ENCODE assay signal across 20 cellular contexts in genomic region chr5:2110137-2110933, GRCh38.
"Had no signal": no experiment of that assay in that cellular context is flagged by ENCODE, and none has a peak within 500 bp of the region (broad histone marks: within the 10 kb centered on the region; RNA-seq: fewer than 3 reads in every experiment).

No MANE protein-coding gene starts in this region.

- H3K4me3 ChIP-seq: body of pancreas, ovary, sigmoid colon, thoracic aorta had no signal

- H3K4me3 Mint-ChIP-seq: activated CD4-positive, alpha-beta T cell treated with anti-CD3 and anti-CD28 coated beads, Interleukin-2, amount 10 ng/mL, durations not matched to agents 24 days and 14 days; activated CD8-positive, alpha-beta T cell treated with anti-CD3 and anti-CD28 coated beads for 36 hours; activated naive CD8-positive, alpha-beta T cell treated with anti-CD3 and anti-CD28 coated beads, Interleukin-2, amount 10 ng/mL, durations not matched to agents 7 days and 5 days; stimulated activated naive B cell treated with anti-CD40 and anti-IgM and Interleukin-4, amounts not matched to agents 10 μg/mL and 1 μg/mL and 100 μg/mL, for 72 hours had no signal

- H3K4me1 ChIP-seq: sigmoid colon had no signal

- H3K36me3 Mint-ChIP-seq: activated naive CD8-positive, alpha-beta T cell treated with anti-CD3 and anti-CD28 coated beads, Interleukin-2, amount 10 ng/mL, durations not matched to agents 7 days and 5 days; stimulated activated naive B cell treated with anti-CD40 and anti-IgM and Interleukin-4, amounts not matched to agents 10 μg/mL and 1 μg/mL and 100 μg/mL, for 72 hours had no signal

- H3K27me3 Mint-ChIP-seq: activated CD4-positive, alpha-beta T cell treated with anti-CD3 and anti-CD28 coated beads, Interleukin-2, amount 10 ng/mL, durations not matched to agents 24 days and 14 days; activated CD8-positive, alpha-beta T cell treated with anti-CD3 and anti-CD28 coated beads for 36 hours; stimulated activated naive B cell treated with anti-CD40 and anti-IgM and Interleukin-4, amounts not matched to agents 10 μg/mL and 1 μg/mL and 100 μg/mL, for 72 hours had no signal

- H3K27me3 ChIP-seq: body of pancreas, ovary, sigmoid colon had no signal

- H3K27ac Mint-ChIP-seq: activated CD4-positive, alpha-beta T cell treated with anti-CD3 and anti-CD28 coated beads, Interleukin-2, amount 10 ng/mL, durations not matched to agents 24 days and 14 days; activated CD8-positive, alpha-beta T cell treated with anti-CD3 and anti-CD28 coated beads for 36 hours; activated naive CD8-positive, alpha-beta T cell treated with anti-CD3 and anti-CD28 coated beads, Interleukin-2, amount 10 ng/mL, durations not matched to agents 7 days and 5 days; activated T-helper 2 cell treated with anti-CD3 and anti-CD28 coated beads, Interferon-gamma antibody, Interleukin-2, Interleukin-4, amounts not matched to agents 10 μg/mL and 5 μg/mL and 100 μg/mL, durations not matched to agents 14 hours and 24 hours and 36 hours; stimulated activated naive B cell treated with anti-CD40 and anti-IgM and Interleukin-4, amounts not matched to agents 10 μg/mL and 1 μg/mL and 100 μg/mL, for 72 hours had no signal

- H3K27ac ChIP-seq: body of pancreas, ovary, sigmoid colon, thoracic aorta had no signal

- H3K9me3 Mint-ChIP-seq: activated CD4-positive, alpha-beta T cell treated with anti-CD3 and anti-CD28 coated beads, Interleukin-2, amount 10 ng/mL, durations not matched to agents 24 days and 14 days; activated T-helper 2 cell treated with anti-CD3 and anti-CD28 coated beads, Interferon-gamma antibody, Interleukin-2, Interleukin-4, amounts not matched to agents 10 μg/mL and 5 μg/mL and 100 μg/mL, durations not matched to agents 14 hours and 24 hours and 36 hours had no signal

- H3K9me3 ChIP-seq: body of pancreas, ovary had no signal

- H3K4me1 Mint-ChIP-seq: activated CD4-positive, alpha-beta T cell treated with anti-CD3 and anti-CD28 coated beads, Interleukin-2, amount 10 ng/mL, durations not matched to agents 24 days and 14 days; activated naive CD8-positive, alpha-beta T cell treated with anti-CD3 and anti-CD28 coated beads, Interleukin-2, amount 10 ng/mL, durations not matched to agents 7 days and 5 days; stimulated activated naive B cell treated with anti-CD40 and anti-IgM and Interleukin-4, amounts not matched to agents 10 μg/mL and 1 μg/mL and 100 μg/mL, for 72 hours had no signal

- ATAC-seq: activated CD8-positive, alpha-beta T cell treated with anti-CD3 and anti-CD28 coated beads for 36 hours; body of pancreas; left lobe of liver; stimulated activated naive B cell treated with anti-CD40 and anti-IgM and Interleukin-4, amounts not matched to agents 10 μg/mL and 1 μg/mL and 100 μg/mL, for 72 hours had no signal

- H3K36me3 ChIP-seq: ovary, sigmoid colon, thoracic aorta had no signal

- DNase-seq: activated CD4-positive, alpha-beta T cell treated with anti-CD3 and anti-CD28 coated beads, Interleukin-2, amount 10 ng/mL, durations not matched to agents 24 days and 14 days; activated CD8-positive, alpha-beta T cell treated with anti-CD3 and anti-CD28 coated beads for 36 hours; activated naive CD4-positive, alpha-beta T cell treated with Interleukin-2 at 50 U/mL for 16 hours; activated naive CD8-positive, alpha-beta T cell treated with anti-CD3 and anti-CD28 coated beads, Interleukin-2, amount 10 ng/mL, durations not matched to agents 7 days and 5 days; activated T-cell treated with anti-CD3 and anti-CD28 coated beads, Interleukin-2, amount 50 U/mL, for 1 hour; amygdala; body of pancreas; foreskin melanocyte; hypothalamus; kidney; midbrain; ovary; sigmoid colon; stimulated activated CD4-positive, alpha-beta T cell treated with anti-CD3 and anti-CD28 coated beads, Interleukin-4, amount 100 ng/mL, for 24 hours; stimulated activated naive B cell treated with anti-CD40 and anti-IgM and Interleukin-4, amounts not matched to agents 10 μg/mL and 1 μg/mL and 100 μg/mL, for 72 hours; T-helper 1 cell; T-helper 9 cell had no signal
